ENCODE assay signal across 13 cellular contexts in genomic region chr17:35376245-35376644, GRCh38. TPM values are rescaled to one million over a fixed set of nuclear protein-coding genes. Genes with fewer than 3 reads are reported as not detected.
A peak's percentile ranks its signal among the peaks of the same experiment; 100 is the strongest.
DNase-seq lines count a peak whose midpoint lies in the region; FAIRE-seq and TF ChIP-seq lines count a peak whose summit lies in the region.
"Had no signal": no experiment of that assay in that cellular context is flagged by ENCODE, and none has a peak within 500 bp of the region (broad histone marks: within the 10 kb centered on the region; RNA-seq: fewer than 3 reads in every experiment).

No MANE protein-coding gene starts in this region.

- H3K27ac ChIP-seq in BLaER1 treated with 17β-estradiol and CSF1 and Interleukin-3, amounts not matched to agents 10 nM and 100 nM: peak overlapping the region; percentile 38 to 99 (median 74); a peak in 20 of 22 replicates
- H3K27ac ChIP-seq in HL-60 (replicated peaks): peak overlapping the region; percentile 14; the same call in 1 of the 2 replicates
- H3K27ac ChIP-seq in ascending aorta: peak overlapping the region; percentile 97
- H3K27ac ChIP-seq in parathyroid adenoma: peak overlapping the region; percentile 6

- H3K4me2 ChIP-seq in BLaER1 treated with 17β-estradiol and CSF1 and Interleukin-3, amounts not matched to agents 10 nM and 100 nM: peak overlapping the region; percentile 61 to 98 (median 84)
- H3K4me2 ChIP-seq in parathyroid adenoma (ENCODE audit: low read length): no peak overlapping the region
- H3K4me2 ChIP-seq: SK-N-SH had no signal

- peak overlapping the region in 4 of 10 experiments; percentile 3 to 23 (median 17); a peak in 4 of 20 replicates for H3K4me3 ChIP-seq in BLaER1 treated with 17β-estradiol and CSF1 and Interleukin-3, amounts not matched to agents 10 nM and 100 nM
- no peak overlapping the region for H3K4me3 ChIP-seq in HL-60 (replicated peaks; ENCODE audit: insufficient read depth, low read length)
- peak overlapping the region in 1 of 2 donors; percentile 87 for H3K4me3 ChIP-seq in ascending aorta
- H3K4me3 ChIP-seq in parathyroid adenoma (ENCODE audit: low read depth, low read length): no peak overlapping the region

- H3K36me3 ChIP-seq in BLaER1 treated with 17β-estradiol and CSF1 and Interleukin-3, amounts not matched to agents 10 nM and 100 nM: peaks cover 0 to 10% (median under 1%) of the 10 kb centered on the region in 11 experiments; a peak in 8 of 22 replicates
- H3K36me3 ChIP-seq in ascending aorta (no peaks in the 10 kb centered on the region), parathyroid adenoma (ENCODE audit: control insufficient read depth, insufficient read depth, low read length) (no peaks in the 10 kb centered on the region)

- H3K79me2 ChIP-seq in parathyroid adenoma: no peaks in the 10 kb centered on the region

- TF ChIP-seq CTCF in HL-60 (IDR thresholded peaks at IDR 0.05; ENCODE audit: insufficient read depth, low read length): no peak
- no peak for TF ChIP-seq CTCF in ascending aorta (IDR thresholded peaks at IDR 0.05)
- no peak for TF ChIP-seq CTCF in parathyroid adenoma (IDR thresholded peaks at IDR 0.05)

- no peaks in the 10 kb centered on the region for H3K27me3 ChIP-seq in BLaER1 treated with 17β-estradiol and CSF1 and Interleukin-3, amounts not matched to agents 10 nM and 100 nM
- H3K27me3 ChIP-seq in HL-60 (ENCODE audit: insufficient read depth, poor library complexity, severe bottlenecking) (no peaks in the 10 kb centered on the region), ascending aorta (no peaks in the 10 kb centered on the region), parathyroid adenoma (ENCODE audit: control insufficient read depth, insufficient read depth, low read length) (no peaks in the 10 kb centered on the region)

- intact Hi-C loops in ascending aorta (cut with DNase I): loop anchor here (10.0 kb wide), 1 partner anchor 1569 kb away; the partner anchor contains the start of gene AATF

- H3K9ac ChIP-seq in BLaER1 treated with 17β-estradiol and CSF1 and Interleukin-3, amounts not matched to agents 10 nM and 100 nM: peak overlapping the region in 10 of 11 experiments; percentile 6 to 79 (median 58); a peak in 15 of 22 replicates
- no peak overlapping the region for H3K9ac ChIP-seq in parathyroid adenoma
- H3K9ac ChIP-seq: SK-N-SH had no signal

- peaks cover 0 to 16% (median 0%) of the 10 kb centered on the region in 11 experiments; a peak in 4 of 22 replicates for H4K20me1 ChIP-seq in BLaER1 treated with 17β-estradiol and CSF1 and Interleukin-3, amounts not matched to agents 10 nM and 100 nM

- no peak for FAIRE-seq in frontal cortex (lab: Jason Lieb, UNC)

- peaks cover 0 to 22% (median 12%) of the 10 kb centered on the region in 11 experiments; a peak in 17 of 22 replicates for H3K9me3 ChIP-seq in BLaER1 treated with 17β-estradiol and CSF1 and Interleukin-3, amounts not matched to agents 10 nM and 100 nM (replicated peaks in 1 of 11)
- H3K9me3 ChIP-seq in ascending aorta (no peaks in the 10 kb centered on the region), parathyroid adenoma (ENCODE audit: control insufficient read depth, low read length) (no peaks in the 10 kb centered on the region)
- H3K9me3 ChIP-seq: SK-N-SH had no signal

- H2AFZ ChIP-seq in parathyroid adenoma: no peak overlapping the region

- DNase-seq in HL-60 (ENCODE audit: low read depth in 1 of 2, low spot score in 1 of 2) (peak in 1 of 2 experiments; percentile 40), ascending aorta (ENCODE audit: low spot score in 2 of 2) (no peak), NCI-H345 (lab: John Stamatoyannopoulos, UW) (no peak), frontal cortex (ENCODE audit: low spot score in 2 of 2) (no peak), DMS53 (lab: John Stamatoyannopoulos, UW) (no peak)
- no peak for DNase-seq in stimulated activated CD8-positive, alpha-beta memory T cell treated with anti-CD3 and anti-CD28 coated beads, Interleukin-4, amount 100 ng/mL, for 48 hours
- DNase-seq: activated T-cell treated with anti-CD3 and anti-CD28 coated beads, Interleukin-2, amount 50 U/mL, for 24 hours; endodermal cell; NCI-H1105; SK-N-SH had no signal

- peaks cover 9 to 53% (median 33%) of the 10 kb centered on the region in 10 experiments for H3K4me1 ChIP-seq in BLaER1 treated with 17β-estradiol and CSF1 and Interleukin-3, amounts not matched to agents 10 nM and 100 nM
- H3K4me1 ChIP-seq in ascending aorta (peaks cover 0 to 10% of the 10 kb centered on the region in 2 donors), parathyroid adenoma (no peaks in the 10 kb centered on the region)

RNA-seq across cellular contexts. Expression of gene SLFN11, which starts 2.8 kb away (rescaled TPM):
- total RNA-seq in ascending aorta: 30.3 TPM
- 2.9 TPM for total RNA-seq in frontal cortex
- total RNA-seq: G401 had no signal

RNA-seq across cellular contexts. Expression of gene SLFN12, which starts 56.1 kb away (rescaled TPM):
- total RNA-seq in ascending aorta (6.8 TPM), frontal cortex (2.0 TPM)

Comparison
In these comparisons a context has a peak if more than half of its experiments do, and no peak if none do; other contexts are left out.
1. H3K27ac ChIP-seq: peak in every context shown above with its lines; median percentile 97 in ascending aorta; 74 in BLaER1 treated with 17β-estradiol and CSF1 and Interleukin-3, amounts not matched to agents 10 nM and 100 nM; 14 in HL-60; 6 in parathyroid adenoma.